In the genomic region with DNA sequence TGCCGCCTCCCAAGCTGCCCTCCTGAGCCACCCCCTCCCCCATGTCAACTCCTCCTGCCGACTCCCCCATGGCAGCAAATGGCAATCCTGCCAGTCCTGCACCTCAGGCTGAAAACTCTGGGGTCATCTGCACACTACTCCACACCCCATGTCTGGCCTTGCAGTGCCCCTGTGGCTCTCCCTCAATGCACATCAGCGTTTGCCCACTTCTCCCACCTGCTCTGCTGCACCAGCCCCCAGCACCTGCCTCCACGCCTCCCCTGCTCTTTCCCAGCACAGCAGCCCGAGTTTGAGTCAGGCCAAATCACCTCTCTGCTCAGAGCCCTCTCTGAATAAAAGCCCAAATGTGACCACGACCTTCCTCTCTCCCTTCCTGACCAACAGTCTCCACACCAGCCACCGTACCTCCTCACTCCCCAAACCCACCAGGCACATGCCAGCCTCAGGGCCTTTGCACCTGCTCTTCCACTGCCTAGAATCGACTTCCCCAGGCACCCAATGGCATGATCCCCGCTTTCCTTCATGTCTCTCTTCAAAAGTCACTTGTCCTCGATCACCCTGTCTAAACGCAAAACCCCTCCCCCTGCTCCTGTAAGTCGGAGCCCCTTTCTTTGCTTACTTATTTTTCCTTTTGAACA, we compare ENCODE assay signal across 18 cellular contexts. TPM values are rescaled to one million over a fixed set of nuclear protein-coding genes. Genes with fewer than 3 reads are reported as not detected.
A peak's percentile ranks its signal among the peaks of the same experiment; 100 is the strongest.
DNase-seq lines count a peak whose midpoint lies in the region; ATAC-seq and TF ChIP-seq lines count a peak whose summit lies in the region.
"Had no signal": no experiment of that assay in that cellular context is flagged by ENCODE, and none has a peak within 500 bp of the region (broad histone marks: within the 10 kb centered on the region; RNA-seq: fewer than 3 reads in every experiment).

No MANE protein-coding gene starts in this region.

- TF ChIP-seq CTCF in AG10803 (conservative IDR thresholded peaks at IDR 0.05; ENCODE audit: low read length) = no peak
- TF ChIP-seq CTCF in RWPE2 (IDR thresholded peaks at IDR 0.05; ENCODE audit: poor library complexity, severe bottlenecking) = no peak
- TF ChIP-seq CTCF in right atrium auricular region (IDR thresholded peaks at IDR 0.05) = no peak

- H3K9ac ChIP-seq in skeletal muscle tissue (ENCODE audit: low read depth in 1 of 3, low read length in 3 of 3) = peak overlapping the region in 2 of 3 donors; percentile 64 to 80

- H3K4me3 ChIP-seq in AG10803 (ENCODE audit: low read length) = peak overlapping the region; percentile 94
- no peak overlapping the region for H3K4me3 ChIP-seq in RWPE2 (ENCODE audit: severe bottlenecking)
- H3K4me3 ChIP-seq in right atrium auricular region = no peak overlapping the region
- peak overlapping the region in 2 of 3 donors; percentile 17 to 63 for H3K4me3 ChIP-seq in skeletal muscle tissue (ENCODE audit: low read length in 3 of 3)
- H3K4me3 ChIP-seq: GM23338 had no signal

- ATAC-seq in RWPE2 (ENCODE audit: low read depth) (no peak), HG03342 (IDR thresholded peaks at IDR 0.05; ENCODE audit: unreplicated experiment) (no peak)
- ATAC-seq: GM23338, PC-3 had no signal

- DNase-seq in AG10803 (ENCODE audit: low read depth) (no peak), RWPE2 (ENCODE audit: low spot score) (no peak), right atrium auricular region (ENCODE audit: low spot score) (no peak), DMS53 treated with DMSO at 0.1 percent for 48 hours (lab: John Stamatoyannopoulos, UW; ENCODE audit: unreplicated experiment) (no peak), HuH-7.5 (ENCODE audit: low spot score) (no peak), NK-92 (lab: John Stamatoyannopoulos, UW; ENCODE audit: unreplicated experiment) (no peak)
- DNase-seq: activated naive CD4-positive, alpha-beta T cell treated with Interleukin-2 at 50 U/mL for 16 hours; DMS 273 treated with DMSO at 0.1 percent for 48 hours; effector CD8-positive, alpha-beta T cell; MM.1S; NCI-H2029 treated with DMSO at 0.1 percent for 48 hours; NCI-H524 treated with DMSO at 0.1 percent for 48 hours; occipital lobe; PC-3; stimulated activated CD4-positive, alpha-beta T cell treated with anti-CD3 and anti-CD28 coated beads, Interleukin-12 subunit alpha, Interleukin-12 subunit beta, amount 100 ng/mL, for 4 hours had no signal

- H3K9me3 ChIP-seq in RWPE2 (ENCODE audit: severe bottlenecking) (no peaks in the 10 kb centered on the region), right atrium auricular region (no peaks in the 10 kb centered on the region), skeletal muscle tissue (ENCODE audit: control insufficient read depth in 3 of 3, low read length in 3 of 3) (no peaks in the 10 kb centered on the region)

- peaks cover 18% of the 10 kb centered on the region for H3K36me3 ChIP-seq in RWPE2 (ENCODE audit: low read depth)
- no peaks in the 10 kb centered on the region for H3K36me3 ChIP-seq in right atrium auricular region
- H3K36me3 ChIP-seq in skeletal muscle tissue (ENCODE audit: control insufficient read depth in 3 of 3, insufficient read depth in 3 of 3, low read length in 3 of 3) = peaks cover 0 to 3% (median 0%) of the 10 kb centered on the region in 3 donors

- H3K4me1 ChIP-seq in RWPE2 (ENCODE audit: insufficient read depth, poor library complexity, severe bottlenecking) = peaks cover 21% of the 10 kb centered on the region
- peaks cover 0 to 81% of the 10 kb centered on the region in 2 donors for H3K4me1 ChIP-seq in right atrium auricular region
- H3K4me1 ChIP-seq in skeletal muscle tissue (ENCODE audit: control insufficient read depth in 3 of 3, insufficient read depth in 3 of 3, low read length in 3 of 3) = peaks cover 63 to 75% (median 71%) of the 10 kb centered on the region in 3 donors

- H3K27ac ChIP-seq in RWPE2 (ENCODE audit: poor library complexity, severe bottlenecking) (peak overlapping the region; percentile 65), right atrium auricular region (peak overlapping the region; percentile 97 to 99), skeletal muscle tissue (ENCODE audit: low read depth, low read length) (peak overlapping the region; percentile 94)

- no peaks in the 10 kb centered on the region for H3K27me3 ChIP-seq in RWPE2 (ENCODE audit: insufficient read depth, poor library complexity, severe bottlenecking)
- H3K27me3 ChIP-seq in right atrium auricular region = no peaks in the 10 kb centered on the region
- H3K27me3 ChIP-seq in skeletal muscle tissue (ENCODE audit: control insufficient read depth in 3 of 3, insufficient read depth in 3 of 3, low read length in 3 of 3) = no peaks in the 10 kb centered on the region

RNA-seq across cellular contexts. Expression of a gene that starts 4.3 kb away (rescaled TPM):
- total RNA-seq in right atrium auricular region (10 to 100 TPM; 43.5 to 77.2 TPM), skeletal muscle tissue (14.1 TPM)

Comparison
In these comparisons a context has a peak if more than half of its experiments do, and no peak if none do; other contexts are left out.
1. H3K4me3 ChIP-seq: peak in AG10803 (single experiment) and skeletal muscle tissue (2 of 3); none in RWPE2 (single experiment) and right atrium auricular region (0 of 2).
2. Peak in every context shown above with its lines, with median percentiles within 50 percentile points of each other: H3K27ac ChIP-seq.